In the genomic region with DNA sequence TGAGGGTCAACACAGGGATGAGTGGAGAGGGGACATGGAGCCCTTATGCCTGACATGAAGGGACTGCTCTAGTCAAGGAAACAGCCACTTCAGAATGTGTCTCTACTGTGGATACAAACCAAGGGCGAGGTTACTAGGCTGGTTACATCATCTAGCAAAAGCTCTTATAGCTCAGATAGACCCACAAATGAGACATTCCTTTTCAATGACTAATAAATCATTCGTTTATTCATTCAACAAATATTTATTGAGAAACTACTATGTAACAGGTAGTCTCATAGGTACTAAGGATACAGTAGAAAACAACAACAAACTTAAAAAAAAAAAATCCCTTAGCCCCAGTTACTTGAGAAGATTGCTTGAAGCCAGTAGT, we compare ENCODE assay signal across 1 cellular context.
TF ChIP-seq lines count a peak whose summit lies in the region.

No MANE protein-coding gene starts in this region.

TF ChIP-seq in WTC11, 78 proteins besides CTCF, POLR2A, EP300 and RAD21 (continued from another document):
- TF ChIP-seq, protein P1, sequence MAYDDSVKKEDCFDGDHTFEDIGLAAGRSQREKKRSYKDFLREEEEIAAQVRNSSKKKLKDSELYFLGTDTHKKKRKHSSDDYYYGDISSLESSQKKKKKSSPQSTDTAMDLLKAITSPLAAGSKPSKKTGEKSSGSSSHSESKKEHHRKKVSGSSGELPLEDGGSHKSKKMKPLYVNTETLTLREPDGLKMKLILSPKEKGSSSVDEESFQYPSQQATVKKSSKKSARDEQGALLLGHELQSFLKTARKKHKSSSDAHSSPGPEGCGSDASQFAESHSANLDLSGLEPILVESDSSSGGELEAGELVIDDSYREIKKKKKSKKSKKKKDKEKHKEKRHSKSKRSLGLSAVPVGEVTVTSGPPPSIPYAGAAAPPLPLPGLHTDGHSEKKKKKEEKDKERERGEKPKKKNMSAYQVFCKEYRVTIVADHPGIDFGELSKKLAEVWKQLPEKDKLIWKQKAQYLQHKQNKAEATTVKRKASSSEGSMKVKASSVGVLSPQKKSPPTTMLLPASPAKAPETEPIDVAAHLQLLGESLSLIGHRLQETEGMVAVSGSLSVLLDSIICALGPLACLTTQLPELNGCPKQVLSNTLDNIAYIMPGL (CRISPR knock-in tag; IDR thresholded peaks at IDR 0.05), result no peak
- TF ChIP-seq, protein P2, sequence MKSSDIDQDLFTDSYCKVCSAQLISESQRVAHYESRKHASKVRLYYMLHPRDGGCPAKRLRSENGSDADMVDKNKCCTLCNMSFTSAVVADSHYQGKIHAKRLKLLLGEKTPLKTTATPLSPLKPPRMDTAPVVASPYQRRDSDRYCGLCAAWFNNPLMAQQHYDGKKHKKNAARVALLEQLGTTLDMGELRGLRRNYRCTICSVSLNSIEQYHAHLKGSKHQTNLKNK (CRISPR knock-in tag; IDR thresholded peaks at IDR 0.05), result no peak
- TF ChIP-seq ESRRA (CRISPR knock-in tag; IDR thresholded peaks at IDR 0.05; ENCODE audit: borderline replicate concordance) (no peak), ZNF416 (CRISPR knock-in tag; IDR thresholded peaks at IDR 0.05) (no peak), CREB1 (CRISPR knock-in tag; IDR thresholded peaks at IDR 0.05) (no peak), FOXK1 (CRISPR knock-in tag; IDR thresholded peaks at IDR 0.05) (no peak), NR1H2 (CRISPR knock-in tag; IDR thresholded peaks at IDR 0.05) (no peak), TEAD1 (CRISPR knock-in tag; IDR thresholded peaks at IDR 0.05) (no peak), ZBTB21 (CRISPR knock-in tag; IDR thresholded peaks at IDR 0.05; ENCODE audit: borderline replicate concordance) (no peak), SMAD4 (CRISPR knock-in tag; IDR thresholded peaks at IDR 0.05) (no peak)
- TF ChIP-seq, protein P3, sequence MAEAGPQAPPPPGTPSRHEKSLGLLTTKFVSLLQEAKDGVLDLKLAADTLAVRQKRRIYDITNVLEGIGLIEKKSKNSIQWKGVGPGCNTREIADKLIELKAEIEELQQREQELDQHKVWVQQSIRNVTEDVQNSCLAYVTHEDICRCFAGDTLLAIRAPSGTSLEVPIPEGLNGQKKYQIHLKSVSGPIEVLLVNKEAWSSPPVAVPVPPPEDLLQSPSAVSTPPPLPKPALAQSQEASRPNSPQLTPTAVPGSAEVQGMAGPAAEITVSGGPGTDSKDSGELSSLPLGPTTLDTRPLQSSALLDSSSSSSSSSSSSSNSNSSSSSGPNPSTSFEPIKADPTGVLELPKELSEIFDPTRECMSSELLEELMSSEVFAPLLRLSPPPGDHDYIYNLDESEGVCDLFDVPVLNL (CRISPR knock-in tag; IDR thresholded peaks at IDR 0.05; ENCODE audit: borderline replicate concordance, low read depth), result no peak
